19 cellular contexts compared by ENCODE assay signal in genomic region chr4:3703343-3703676, GRCh38.
"Had no signal": no experiment of that assay in that cellular context is flagged by ENCODE, and none has a peak within 500 bp of the region (broad histone marks: within the 10 kb centered on the region; RNA-seq: fewer than 3 reads in every experiment).

No MANE protein-coding gene starts in this region.

- H3K4me3 ChIP-seq: dorsolateral prefrontal cortex, heart left ventricle, left ventricle myocardium inferior, lung, ovary, thoracic aorta, transverse colon had no signal

- H3K27ac ChIP-seq: dorsolateral prefrontal cortex, heart left ventricle, left ventricle myocardium inferior, ovary, thoracic aorta, transverse colon had no signal

- DNase-seq: cortex of kidney; effector CD8-positive, alpha-beta T cell; hippocampal formation; mesenchymal stem cell; naive thymus-derived CD4-positive, alpha-beta T cell; stimulated activated CD4-positive, alpha-beta T cell treated with anti-CD3 and anti-CD28 coated beads, Interleukin-2, amount 100 ng/mL, for 24 hours; stimulated activated CD4-positive, alpha-beta T cell treated with anti-CD3 and anti-CD28 coated beads, Interleukin-4, amount 100 ng/mL, for 4 hours; stimulated activated naive B cell treated with anti-CD40 and anti-IgM and Interleukin-4, amounts not matched to agents 10 μg/mL and 1 μg/mL and 100 μg/mL, for 72 hours; stimulated activated naive CD8-positive, alpha-beta T cell treated with anti-CD3 and anti-CD28 coated beads, Interleukin-15, amount 100 ng/mL, for 72 hours; transverse colon had no signal

- H3K27me3 ChIP-seq: ovary had no signal

- H3K9me3 ChIP-seq: ovary, thoracic aorta, transverse colon had no signal

- H3K36me3 ChIP-seq: heart left ventricle, left ventricle myocardium inferior, ovary, thoracic aorta, transverse colon had no signal

- H3K4me1 ChIP-seq: transverse colon had no signal

- ATAC-seq: heart left ventricle; naive thymus-derived CD4-positive, alpha-beta T cell; sciatic nerve; stimulated activated naive B cell treated with anti-CD40 and anti-IgM and Interleukin-4, amounts not matched to agents 10 μg/mL and 1 μg/mL and 100 μg/mL, for 72 hours; stimulated activated naive CD8-positive, alpha-beta T cell treated with anti-CD3 and anti-CD28 coated beads, Interleukin-15, amount 100 ng/mL, for 72 hours had no signal

- FAIRE-seq: frontal cortex, islet of Langerhans had no signal
